In genomic region chr10:77421576-77421975, GRCh38 we compare ENCODE assay signal across 1 cellular context.
TF ChIP-seq lines count a peak whose summit lies in the region.

No MANE protein-coding gene starts in this region.

TF ChIP-seq in SK-N-SH treated with all-trans-retinoic acid at 6 μM for 48 hours, 23 proteins besides CTCF, POLR2A, EP300 and RAD21 (continued from another document):
- TF ChIP-seq TSHZ2 (CRISPR knock-in tag; IDR thresholded peaks at IDR 0.05) (no peak), TCF4 (CRISPR knock-in tag; IDR thresholded peaks at IDR 0.05; ENCODE audit: borderline replicate concordance) (no peak), CREB5 (CRISPR knock-in tag; IDR thresholded peaks at IDR 0.05; ENCODE audit: low read depth) (no peak), ZFP3 (CRISPR knock-in tag; IDR thresholded peaks at IDR 0.05) (no peak), GLIS3 (CRISPR knock-in tag; IDR thresholded peaks at IDR 0.05) (no peak), ZFP30 (CRISPR knock-in tag; IDR thresholded peaks at IDR 0.05) (no peak), CSDC2 (CRISPR knock-in tag; IDR thresholded peaks at IDR 0.05) (no peak), SNAI2 (CRISPR knock-in tag; IDR thresholded peaks at IDR 0.05) (no peak), POU6F1 (CRISPR knock-in tag; IDR thresholded peaks at IDR 0.05; ENCODE audit: borderline replicate concordance, low read depth) (no peak), PPARA (CRISPR knock-in tag; IDR thresholded peaks at IDR 0.05; ENCODE audit: borderline replicate concordance) (no peak), ZC3H10 (CRISPR knock-in tag; IDR thresholded peaks at IDR 0.05) (no peak), ZNF70 (CRISPR knock-in tag; IDR thresholded peaks at IDR 0.05) (no peak), BACH2 (CRISPR knock-in tag; IDR thresholded peaks at IDR 0.05; ENCODE audit: borderline replicate concordance) (no peak)
